ENCODE assay signal across 8 cellular contexts in the genomic region with DNA sequence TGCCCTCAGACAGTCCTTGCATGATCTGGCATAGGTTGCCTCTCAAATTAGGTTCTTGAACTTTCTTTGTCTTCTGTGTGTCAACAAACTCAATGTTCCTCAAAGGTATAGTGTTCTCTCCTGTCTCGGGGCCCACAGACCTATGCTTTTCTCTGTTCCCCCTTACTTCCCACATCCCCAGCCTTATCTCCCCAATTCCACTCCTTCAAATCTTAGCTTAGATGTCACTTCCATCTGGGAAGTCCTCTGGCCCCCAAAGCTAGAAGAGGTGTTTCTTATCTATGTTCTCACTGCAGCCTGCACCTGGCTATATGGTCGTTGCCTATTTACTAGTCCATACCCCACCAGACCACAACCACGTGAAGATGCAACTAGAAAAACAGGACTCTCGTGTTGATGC.
"Had no signal": no experiment of that assay in that cellular context is flagged by ENCODE, and none has a peak within 500 bp of the region (broad histone marks: within the 10 kb centered on the region; RNA-seq: fewer than 3 reads in every experiment).

No MANE protein-coding gene starts in this region.

- H3K4me3 Mint-ChIP-seq: GM23338, H9, HFFc6 had no signal

- H3K27ac Mint-ChIP-seq: GM23338, HFFc6 had no signal

- H3K27ac ChIP-seq: GM23248 had no signal

- DNase-seq: GM23248, GOT3, H7, H9, HCEC 1CT, HFFc6 had no signal

- H3K9me3 ChIP-seq: HAP-1 had no signal

- H3K36me3 ChIP-seq: HAP-1 had no signal

- H3K4me3 ChIP-seq: GM23248, GM23338, HAP-1 had no signal

- H3K4me1 ChIP-seq: HAP-1 had no signal

- H3K9me3 Mint-ChIP-seq: H9 had no signal
